Comparison of ENCODE assay signal across 1 cellular context in the genomic region with DNA sequence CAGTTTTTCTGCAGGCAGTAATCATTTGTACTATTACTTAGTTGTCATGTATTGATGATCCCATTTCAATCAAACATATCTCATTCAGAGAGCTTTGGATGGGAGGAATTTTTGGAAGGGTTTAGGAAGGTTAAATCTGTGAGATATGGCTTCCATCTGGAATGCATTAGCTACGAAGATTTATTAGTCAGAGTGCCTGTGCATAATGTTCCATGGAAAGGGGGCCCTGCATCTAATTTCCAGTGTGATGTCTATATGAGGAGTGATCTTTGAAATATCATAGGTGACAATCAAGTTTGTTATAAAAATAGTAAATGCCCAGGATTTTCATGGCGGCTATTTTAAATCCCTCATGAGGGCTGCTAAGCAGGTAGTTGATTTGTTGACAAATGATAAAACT.
TF ChIP-seq lines count a peak whose summit lies in the region.

No MANE protein-coding gene starts in this region.

TF ChIP-seq in SK-N-SH, 30 proteins besides CTCF, POLR2A, EP300 and RAD21 (continued from another document):
- TF ChIP-seq USF2 (IDR thresholded peaks at IDR 0.05; ENCODE audit: borderline replicate concordance, low read depth, low read length): no peak
- TF ChIP-seq EZH2phosphoT487 (IDR thresholded peaks at IDR 0.05; ENCODE audit: borderline replicate concordance, low read depth): no peak
- no peak for TF ChIP-seq IRF3 (IDR thresholded peaks at IDR 0.05; ENCODE audit: low read depth, low read length)
- no peak for TF ChIP-seq SMC3 (IDR thresholded peaks at IDR 0.05; ENCODE audit: low read depth, low read length)
- TF ChIP-seq RFX5 (IDR thresholded peaks at IDR 0.05; ENCODE audit: low read length): no peak
- TF ChIP-seq TCF12 (IDR thresholded peaks at IDR 0.05): peak; percentile 98
- no peak for TF ChIP-seq FOXM1 (IDR thresholded peaks at IDR 0.05; ENCODE audit: low read depth)
- TF ChIP-seq CHD2 (IDR thresholded peaks at IDR 0.05; ENCODE audit: low read length, partially characterized antibody): peak; percentile 21
- no peak for TF ChIP-seq MXI1 (IDR thresholded peaks at IDR 0.05; ENCODE audit: low read depth, low read length)
- peak; percentile 50; the same call in 1 of the 2 replicates for TF ChIP-seq JUND (IDR thresholded peaks at IDR 0.05)
- no peak for TF ChIP-seq NRF1 (IDR thresholded peaks at IDR 0.05; ENCODE audit: low read depth, low read length)
- TF ChIP-seq TAF1 (IDR thresholded peaks at IDR 0.05; ENCODE audit: borderline replicate concordance, low read depth, low read length): no peak
- TF ChIP-seq PBX3 (IDR thresholded peaks at IDR 0.05): peak; percentile 89
- TF ChIP-seq RCOR1 (IDR thresholded peaks at IDR 0.05; ENCODE audit: low read length): peak; percentile 47; the same call in 1 of the 2 replicates
- no peak for TF ChIP-seq USF1 (IDR thresholded peaks at IDR 0.05; ENCODE audit: borderline replicate concordance, low read depth)
- TF ChIP-seq GATA2 (CRISPR knock-in tag; IDR thresholded peaks at IDR 0.05): no peak
- TF ChIP-seq GABPA (IDR thresholded peaks at IDR 0.05; ENCODE audit: low read depth): no peak
- no peak for TF ChIP-seq YY1 (IDR thresholded peaks at IDR 0.05; ENCODE audit: low read depth)
- TF ChIP-seq POLR2AphosphoS5 (IDR thresholded peaks at IDR 0.05; ENCODE audit: low read depth, low read length): peak; percentile 66; the same call in 1 of the 2 replicates
- TF ChIP-seq NFIC (IDR thresholded peaks at IDR 0.05; ENCODE audit: borderline replicate concordance): no peak
